In genomic region chr3:61493339-61493738, GRCh38 we compare ENCODE assay signal across 32 cellular contexts.
"Had no signal": no experiment of that assay in that cellular context is flagged by ENCODE, and none has a peak within 500 bp of the region (broad histone marks: within the 10 kb centered on the region; RNA-seq: fewer than 3 reads in every experiment).

No MANE protein-coding gene starts in this region.

- DNase-seq: activated B cell treated with CpG ODN at 0.5 μM for 24 hours; activated CD4-positive, alpha-beta T cell treated with anti-CD3 and anti-CD28 coated beads for 48 hours; activated CD4-positive, alpha-beta T cell treated with anti-CD3 and anti-CD28 coated beads, Interleukin-2, amount 50 U/mL, for 1 hour; activated CD4-positive, alpha-beta T cell treated with anti-CD3 and anti-CD28 coated beads, Interleukin-2, amount 50 U/mL, for 48 hours; activated CD8-positive, alpha-beta memory T cell treated with anti-CD3 and anti-CD28 coated beads for 24 hours; activated CD8-positive, alpha-beta T cell treated with anti-CD3 and anti-CD28 coated beads for 36 hours; activated effector memory CD4-positive, alpha-beta T cell treated with anti-CD3 and anti-CD28 coated beads, Interleukin-2, amount 50 U/mL, for 16 hours; activated naive CD4-positive, alpha-beta T cell treated with anti-CD3 and anti-CD28 coated beads for 36 hours; activated naive CD8-positive, alpha-beta T cell treated with anti-CD3 and anti-CD28 coated beads for 36 hours; activated naive CD8-positive, alpha-beta T cell treated with anti-CD3 and anti-CD28 coated beads, Interleukin-2, amount 50 U/mL, for 24 hours; activated T-cell treated with anti-CD3 and anti-CD28 coated beads, Interleukin-2, amount 50 U/mL, for 1 hour; activated T-cell treated with anti-CD3 and anti-CD28 coated beads, Interleukin-2, amount 50 U/mL, for 48 hours; adrenal gland; amygdala; aorta; body of pancreas; central memory CD4-positive, alpha-beta T cell; cerebellar nuclear complex; colonic mucosa; effector CD8-positive, alpha-beta T cell; esophagus squamous epithelium; foreskin fibroblast; gastrocnemius medialis; glutamatergic neuron; heart left ventricle; T-helper 17 cell; T1000; WERI-Rb-1 had no signal

- ATAC-seq: activated CD4-positive, CD25-positive, alpha-beta regulatory T cell treated with anti-CD3 and anti-CD28 coated beads, Interleukin-2, amount 50 U/mL, for 24 hours; activated CD8-positive, alpha-beta T cell treated with anti-CD3 and anti-CD28 coated beads for 36 hours; activated naive CD8-positive, alpha-beta T cell treated with anti-CD3 and anti-CD28 coated beads, Interleukin-2, amount 50 U/mL, for 24 hours; body of pancreas; T-helper 17 cell had no signal

- H3K27ac ChIP-seq: adrenal gland, body of pancreas, cardiac muscle cell, colonic mucosa, epithelial cell of prostate, esophagus squamous epithelium, hepatocyte, WERI-Rb-1 had no signal
